ENCODE assay signal across 29 cellular contexts in genomic region chr12:95150501-95150900, GRCh38.
"Had no signal": no experiment of that assay in that cellular context is flagged by ENCODE, and none has a peak within 500 bp of the region (broad histone marks: within the 10 kb centered on the region; RNA-seq: fewer than 3 reads in every experiment).

No MANE protein-coding gene starts in this region.

- H3K27me3 ChIP-seq: brain microvascular endothelial cell, dorsolateral prefrontal cortex, esophagus muscularis mucosa had no signal

- H3K27ac ChIP-seq: brain microvascular endothelial cell, coronary artery, dorsolateral prefrontal cortex, esophagus muscularis mucosa, WERI-Rb-1 had no signal

- H3K36me3 Mint-ChIP-seq: activated naive CD8-positive, alpha-beta T cell had no signal

- H3K4me1 Mint-ChIP-seq: activated B cell treated with CpG ODN at 0.5 μM for 24 hours; activated T-helper 17 cell treated with anti-CD3 and anti-CD28 coated beads, Interleukin-2, amount 50 U/mL, for 72 hours; central memory CD8-positive, alpha-beta T cell; T-helper 17 cell had no signal

- DNase-seq: activated B cell treated with CpG ODN at 0.5 μM for 24 hours; activated CD4-positive, alpha-beta T cell treated with anti-CD3 and anti-CD28 coated beads for 48 hours; activated CD4-positive, alpha-beta T cell treated with anti-CD3 and anti-CD28 coated beads, Interleukin-2, amount 50 U/mL, for 1 hour; activated CD4-positive, alpha-beta T cell treated with anti-CD3 and anti-CD28 coated beads, Interleukin-2, amount 50 U/mL, for 48 hours; activated CD8-positive, alpha-beta memory T cell treated with anti-CD3 and anti-CD28 coated beads for 24 hours; activated CD8-positive, alpha-beta T cell treated with anti-CD3 and anti-CD28 coated beads for 36 hours; activated effector memory CD4-positive, alpha-beta T cell treated with Interleukin-2 at 50 U/mL for 16 hours; activated gamma-delta T cell treated with Interleukin-2 at 50 U/mL for 16 hours; activated naive CD4-positive, alpha-beta T cell treated with anti-CD3 and anti-CD28 coated beads, Interleukin-2, amount 50 U/mL, for 16 hours; activated naive CD4-positive, alpha-beta T cell treated with Interleukin-2 at 50 U/mL for 16 hours; activated T-cell treated with anti-CD3 and anti-CD28 coated beads, Interleukin-2, amount 50 U/mL, for 4 hours; amniotic stem cell; anterior cingulate cortex; brain microvascular endothelial cell; dorsolateral prefrontal cortex; effector memory CD4-positive, alpha-beta T cell; head of caudate nucleus; T-helper 1 cell; T-helper 17 cell; T1000; WERI-Rb-1 had no signal

- H3K4me3 ChIP-seq: coronary artery, dorsolateral prefrontal cortex, esophagus muscularis mucosa had no signal

- H3K4me1 ChIP-seq: esophagus muscularis mucosa had no signal

- ATAC-seq: activated CD4-positive, CD25-positive, alpha-beta regulatory T cell treated with anti-CD3 and anti-CD28 coated beads, Interleukin-2, amount 50 U/mL, for 24 hours; activated CD8-positive, alpha-beta T cell treated with anti-CD3 and anti-CD28 coated beads for 36 hours; activated T-cell treated with anti-CD3 and anti-CD28 coated beads, Interleukin-2, amount 50 U/mL, for 4 hours; activated T-helper 17 cell treated with anti-CD3 and anti-CD28 coated beads, Interleukin-2, amount 50 U/mL, for 72 hours; T-helper 17 cell had no signal

- H3K27ac Mint-ChIP-seq: activated B cell treated with CpG ODN at 0.5 μM for 24 hours; activated CD8-positive, alpha-beta T cell treated with anti-CD3 and anti-CD28 coated beads for 36 hours; activated naive CD8-positive, alpha-beta T cell; activated T-helper 17 cell treated with anti-CD3 and anti-CD28 coated beads, Interleukin-2, amount 50 U/mL, for 72 hours; dendritic cell treated with granulocyte-macrophage colony-stimulating factor and Interleukin-4, amounts not matched to agents 40 ng/mL and 50 ng/mL, for 4 days; T-helper 17 cell; T-helper 2 cell treated with Interferon-gamma antibody and Interleukin-4, amounts not matched to agents 5 μg/mL and 100 μg/mL, for 36 hours had no signal

- H3K9me3 ChIP-seq: esophagus muscularis mucosa had no signal

- H3K9me3 Mint-ChIP-seq: activated B cell treated with CpG ODN at 0.5 μM for 24 hours; activated CD8-positive, alpha-beta T cell treated with anti-CD3 and anti-CD28 coated beads for 36 hours; activated T-cell treated with anti-CD3 and anti-CD28 coated beads, Interleukin-2, amount 50 U/mL, for 4 hours; activated T-helper 17 cell treated with anti-CD3 and anti-CD28 coated beads, Interleukin-2, amount 50 U/mL, for 72 hours; central memory CD8-positive, alpha-beta T cell; dendritic cell treated with granulocyte-macrophage colony-stimulating factor and Interleukin-4, amounts not matched to agents 40 ng/mL and 50 ng/mL, for 4 days; T-helper 2 cell treated with Interferon-gamma antibody and Interleukin-4, amounts not matched to agents 5 μg/mL and 100 μg/mL, for 36 hours had no signal

- H3K4me3 Mint-ChIP-seq: activated B cell treated with CpG ODN at 0.5 μM for 24 hours; activated CD8-positive, alpha-beta T cell treated with anti-CD3 and anti-CD28 coated beads for 36 hours; activated naive CD8-positive, alpha-beta T cell; activated T-cell treated with anti-CD3 and anti-CD28 coated beads, Interleukin-2, amount 50 U/mL, for 4 hours; activated T-helper 17 cell treated with anti-CD3 and anti-CD28 coated beads, Interleukin-2, amount 50 U/mL, for 72 hours; central memory CD8-positive, alpha-beta T cell; dendritic cell treated with granulocyte-macrophage colony-stimulating factor and Interleukin-4, amounts not matched to agents 40 ng/mL and 50 ng/mL, for 4 days; T-helper 17 cell; T-helper 2 cell treated with Interferon-gamma antibody and Interleukin-4, amounts not matched to agents 5 μg/mL and 100 μg/mL, for 36 hours had no signal

- H3K27me3 Mint-ChIP-seq: activated B cell treated with CpG ODN at 0.5 μM for 24 hours; activated CD8-positive, alpha-beta T cell treated with anti-CD3 and anti-CD28 coated beads for 36 hours; activated naive CD8-positive, alpha-beta T cell; activated T-helper 17 cell treated with anti-CD3 and anti-CD28 coated beads, Interleukin-2, amount 50 U/mL, for 72 hours; central memory CD8-positive, alpha-beta T cell; dendritic cell treated with granulocyte-macrophage colony-stimulating factor and Interleukin-4, amounts not matched to agents 40 ng/mL and 50 ng/mL, for 4 days had no signal
